9 cellular contexts compared by ENCODE assay signal in the genomic region with DNA sequence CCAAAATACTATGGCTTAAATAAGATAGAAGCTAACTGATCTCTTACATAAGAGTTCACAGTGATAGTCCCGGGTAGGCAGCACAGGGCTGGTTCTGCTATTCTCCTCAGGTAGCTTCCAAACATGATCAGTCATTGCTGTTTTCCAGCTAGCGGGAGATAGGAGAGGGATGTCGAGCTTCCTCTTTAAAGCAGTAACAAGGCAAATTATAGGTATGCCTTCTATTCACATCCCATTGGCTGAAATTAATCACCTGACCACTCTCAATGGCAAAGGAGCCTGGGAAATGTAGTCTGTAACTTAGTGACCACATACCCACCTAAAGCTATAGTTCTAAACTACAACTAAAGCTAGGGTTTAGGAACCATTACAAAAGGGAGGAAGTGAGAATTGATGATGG. TPM values are rescaled to one million over a fixed set of nuclear protein-coding genes. Genes with fewer than 3 reads are reported as not detected.
DNase-seq lines count a peak whose midpoint lies in the region; ATAC-seq and FAIRE-seq lines count a peak whose summit lies in the region.
"Had no signal": no experiment of that assay in that cellular context is flagged by ENCODE, and none has a peak within 500 bp of the region (broad histone marks: within the 10 kb centered on the region; RNA-seq: fewer than 3 reads in every experiment).

No MANE protein-coding gene starts in this region.

- FAIRE-seq in urothelium cell line (lab: Jason Lieb, UNC): no peak
- FAIRE-seq: colon had no signal

- DNase-seq in NCI-H1105 treated with DMSO at 0.1 percent for 48 hours (lab: John Stamatoyannopoulos, UW): peak; percentile 21
- no peak for DNase-seq in NCI-H1105 (lab: John Stamatoyannopoulos, UW)
- DNase-seq in NCI-H446 treated with DMSO at 0.1 percent for 48 hours (lab: John Stamatoyannopoulos, UW): peak; percentile 56
- DNase-seq in activated CD8-positive, alpha-beta T cell treated with anti-CD3 and anti-CD28 coated beads, Interleukin-2, amount 10 ng/mL, durations not matched to agents 7 days and 5 days: peak; percentile 39
- peak; percentile 57 for DNase-seq in urothelium cell line (ENCODE audit: low spot score)

- no peak overlapping the region for H3K27ac Mint-ChIP-seq in activated CD8-positive, alpha-beta T cell treated with anti-CD3 and anti-CD28 coated beads, Interleukin-2, amount 10 ng/mL, durations not matched to agents 7 days and 5 days

- H3K9me3 Mint-ChIP-seq in activated CD8-positive, alpha-beta T cell treated with anti-CD3 and anti-CD28 coated beads, Interleukin-2, amount 10 ng/mL, durations not matched to agents 7 days and 5 days (ENCODE audit: insufficient read depth): no peaks in the 10 kb centered on the region

- H3K27me3 Mint-ChIP-seq in activated CD8-positive, alpha-beta T cell treated with anti-CD3 and anti-CD28 coated beads, Interleukin-2, amount 10 ng/mL, durations not matched to agents 7 days and 5 days (ENCODE audit: low read depth): peaks cover 13% of the 10 kb centered on the region

- H3K4me1 Mint-ChIP-seq in activated CD8-positive, alpha-beta T cell treated with anti-CD3 and anti-CD28 coated beads, Interleukin-2, amount 10 ng/mL, durations not matched to agents 7 days and 5 days (ENCODE audit: low read depth): no peaks in the 10 kb centered on the region

- peak overlapping the region; percentile 9 for H3K9ac ChIP-seq in iPS-15b (ENCODE audit: low read depth, low read length)

- peak overlapping the region; percentile 44 for H3K4me3 ChIP-seq in iPS-15b (ENCODE audit: low read depth, low read length)

- no peaks in the 10 kb centered on the region for H3K27me3 ChIP-seq in iPS-15b (ENCODE audit: control insufficient read depth, insufficient read depth, low read length)

- no peaks in the 10 kb centered on the region for H3K4me1 ChIP-seq in iPS-15b (ENCODE audit: control insufficient read depth, insufficient read depth, low read length)

- no peaks in the 10 kb centered on the region for H3K36me3 ChIP-seq in iPS-15b (ENCODE audit: control insufficient read depth, insufficient read depth, low read length)

- POLR2A ChIA-PET in activated CD8-positive, alpha-beta T cell treated with anti-CD3 and anti-CD28 coated beads, Interleukin-2, amount 10 ng/mL, durations not matched to agents 7 days and 5 days (lab: Charles Lee): no interaction called here

- no peaks in the 10 kb centered on the region for H3K36me3 Mint-ChIP-seq in activated CD8-positive, alpha-beta T cell treated with anti-CD3 and anti-CD28 coated beads, Interleukin-2, amount 10 ng/mL, durations not matched to agents 7 days and 5 days (ENCODE audit: low read depth)

- CTCF ChIA-PET in activated CD8-positive, alpha-beta T cell treated with anti-CD3 and anti-CD28 coated beads, Interleukin-2, amount 10 ng/mL, durations not matched to agents 7 days and 5 days (lab: Charles Lee): interaction anchor here (1.7 kb wide), 1 partner anchor 21 kb away, joined by 5 read pairs; no protein-coding TSS in a partner anchor

- H3K9me3 ChIP-seq in iPS-15b (ENCODE audit: control insufficient read depth, insufficient read depth, low read length): no peaks in the 10 kb centered on the region

- peak; percentile 100 for ATAC-seq in GM19438 (IDR thresholded peaks at IDR 0.05; ENCODE audit: low read depth, unreplicated experiment)
- ATAC-seq in HG03342 (IDR thresholded peaks at IDR 0.05; ENCODE audit: unreplicated experiment): peak; percentile 100
- peak; percentile 87 for ATAC-seq in activated CD8-positive, alpha-beta T cell treated with anti-CD3 and anti-CD28 coated beads, Interleukin-2, amount 10 ng/mL, durations not matched to agents 7 days and 5 days

- H3K4me3 Mint-ChIP-seq in activated CD8-positive, alpha-beta T cell treated with anti-CD3 and anti-CD28 coated beads, Interleukin-2, amount 10 ng/mL, durations not matched to agents 7 days and 5 days: peak overlapping the region; percentile 19

RNA-seq across cellular contexts. Expression of a gene that starts 34.5 kb away (rescaled TPM):
- 10 to 100 TPM; 71.1 to 76.5 TPM for total RNA-seq in activated CD8-positive, alpha-beta T cell treated with anti-CD3 and anti-CD28 coated beads, Interleukin-2, amount 10 ng/mL, durations not matched to agents 7 days and 5 days
